In the genomic region with DNA sequence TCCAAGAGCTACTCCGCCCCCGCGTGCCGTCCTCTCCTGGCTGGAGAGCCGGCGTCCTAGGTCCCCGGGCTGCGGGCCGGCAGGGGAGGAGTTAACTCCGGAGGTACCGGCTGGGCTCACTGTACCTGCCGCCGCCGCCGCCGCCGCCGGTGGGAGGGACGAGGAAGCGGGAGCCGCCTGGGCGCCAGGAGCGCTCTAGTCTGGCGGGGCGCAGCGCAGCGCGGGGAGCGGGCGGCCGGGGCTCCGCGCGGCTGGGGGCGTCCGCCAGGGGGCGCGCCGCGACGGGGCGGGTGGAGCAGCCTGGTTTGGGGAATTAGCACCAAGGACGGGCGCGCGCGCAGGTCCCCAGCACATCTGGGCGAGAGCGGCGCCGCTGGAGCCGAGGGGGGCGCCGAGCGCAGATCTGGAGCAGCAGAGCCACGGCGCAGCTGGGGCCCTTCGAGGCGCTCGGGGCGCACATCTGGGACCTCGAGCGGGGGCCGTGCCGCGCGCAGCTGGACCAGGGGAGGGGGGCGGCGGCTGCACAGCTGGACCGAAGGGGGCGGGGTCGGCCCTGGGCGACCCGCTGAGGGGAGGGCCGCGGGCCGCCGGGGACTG, we compare ENCODE assay signal across 1 cellular context.
TF ChIP-seq lines count a peak whose summit lies in the region.

NXPH3 (plus strand) TSS at position 348 of the 597 bp plus-strand sequence. CDS start 349 bp downstream, outside the sequence.

TF ChIP-seq in GM12878, 131 proteins besides CTCF, POLR2A, EP300 and RAD21 (continued from another document and continues in another):
- TF ChIP-seq JUNB (IDR thresholded peaks at IDR 0.05), result no peak
- no peak for TF ChIP-seq SRF (IDR thresholded peaks at IDR 0.05; ENCODE audit: low read depth in 2 of 2, low read length in 2 of 2)
- TF ChIP-seq TBL1XR1 (IDR thresholded peaks at IDR 0.05; ENCODE audit: low read depth, low read length), result no peak
- TF ChIP-seq ZNF687 (IDR thresholded peaks at IDR 0.05), result no peak
- no peak for TF ChIP-seq ESRRA (IDR thresholded peaks at IDR 0.05; ENCODE audit: low read length)
- TF ChIP-seq ZBTB4 (CRISPR knock-in tag; IDR thresholded peaks at IDR 0.05), result no peak
- no peak for TF ChIP-seq ZNF384 (IDR thresholded peaks at IDR 0.05; ENCODE audit: borderline replicate concordance, low read depth, low read length)
- TF ChIP-seq NR2F1 (conservative IDR thresholded peaks at IDR 0.05), result peak; percentile 47; the same call in 1 of the 2 replicates
- TF ChIP-seq RB1 (IDR thresholded peaks at IDR 0.05; ENCODE audit: borderline replicate concordance), result peak; percentile 53; the same call in 1 of the 2 replicates
- no peak for TF ChIP-seq CBX5 (IDR thresholded peaks at IDR 0.05; ENCODE audit: low read depth)
- TF ChIP-seq LARP7 (IDR thresholded peaks at IDR 0.05), result peak; percentile 71; the same call in 1 of the 2 replicates
- TF ChIP-seq MTA3 (IDR thresholded peaks at IDR 0.05; ENCODE audit: borderline replicate concordance, low read length), result no peak
- TF ChIP-seq, protein P1, sequence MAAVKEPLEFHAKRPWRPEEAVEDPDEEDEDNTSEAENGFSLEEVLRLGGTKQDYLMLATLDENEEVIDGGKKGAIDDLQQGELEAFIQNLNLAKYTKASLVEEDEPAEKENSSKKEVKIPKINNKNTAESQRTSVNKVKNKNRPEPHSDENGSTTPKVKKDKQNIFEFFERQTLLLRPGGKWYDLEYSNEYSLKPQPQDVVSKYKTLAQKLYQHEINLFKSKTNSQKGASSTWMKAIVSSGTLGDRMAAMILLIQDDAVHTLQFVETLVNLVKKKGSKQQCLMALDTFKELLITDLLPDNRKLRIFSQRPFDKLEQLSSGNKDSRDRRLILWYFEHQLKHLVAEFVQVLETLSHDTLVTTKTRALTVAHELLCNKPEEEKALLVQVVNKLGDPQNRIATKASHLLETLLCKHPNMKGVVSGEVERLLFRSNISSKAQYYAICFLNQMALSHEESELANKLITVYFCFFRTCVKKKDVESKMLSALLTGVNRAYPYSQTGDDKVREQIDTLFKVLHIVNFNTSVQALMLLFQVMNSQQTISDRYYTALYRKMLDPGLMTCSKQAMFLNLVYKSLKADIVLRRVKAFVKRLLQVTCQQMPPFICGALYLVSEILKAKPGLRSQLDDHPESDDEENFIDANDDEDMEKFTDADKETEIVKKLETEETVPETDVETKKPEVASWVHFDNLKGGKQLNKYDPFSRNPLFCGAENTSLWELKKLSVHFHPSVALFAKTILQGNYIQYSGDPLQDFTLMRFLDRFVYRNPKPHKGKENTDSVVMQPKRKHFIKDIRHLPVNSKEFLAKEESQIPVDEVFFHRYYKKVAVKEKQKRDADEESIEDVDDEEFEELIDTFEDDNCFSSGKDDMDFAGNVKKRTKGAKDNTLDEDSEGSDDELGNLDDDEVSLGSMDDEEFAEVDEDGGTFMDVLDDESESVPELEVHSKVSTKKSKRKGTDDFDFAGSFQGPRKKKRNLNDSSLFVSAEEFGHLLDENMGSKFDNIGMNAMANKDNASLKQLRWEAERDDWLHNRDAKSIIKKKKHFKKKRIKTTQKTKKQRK (IDR thresholded peaks at IDR 0.05; ENCODE audit: low read depth, low read length), result no peak
- TF ChIP-seq SREBF1 (IDR thresholded peaks at IDR 0.05; ENCODE audit: low read length), result no peak
- TF ChIP-seq TAF1 (IDR thresholded peaks at IDR 0.05; ENCODE audit: borderline replicate concordance, low read depth, low read length), result no peak
- TF ChIP-seq, protein P2, sequence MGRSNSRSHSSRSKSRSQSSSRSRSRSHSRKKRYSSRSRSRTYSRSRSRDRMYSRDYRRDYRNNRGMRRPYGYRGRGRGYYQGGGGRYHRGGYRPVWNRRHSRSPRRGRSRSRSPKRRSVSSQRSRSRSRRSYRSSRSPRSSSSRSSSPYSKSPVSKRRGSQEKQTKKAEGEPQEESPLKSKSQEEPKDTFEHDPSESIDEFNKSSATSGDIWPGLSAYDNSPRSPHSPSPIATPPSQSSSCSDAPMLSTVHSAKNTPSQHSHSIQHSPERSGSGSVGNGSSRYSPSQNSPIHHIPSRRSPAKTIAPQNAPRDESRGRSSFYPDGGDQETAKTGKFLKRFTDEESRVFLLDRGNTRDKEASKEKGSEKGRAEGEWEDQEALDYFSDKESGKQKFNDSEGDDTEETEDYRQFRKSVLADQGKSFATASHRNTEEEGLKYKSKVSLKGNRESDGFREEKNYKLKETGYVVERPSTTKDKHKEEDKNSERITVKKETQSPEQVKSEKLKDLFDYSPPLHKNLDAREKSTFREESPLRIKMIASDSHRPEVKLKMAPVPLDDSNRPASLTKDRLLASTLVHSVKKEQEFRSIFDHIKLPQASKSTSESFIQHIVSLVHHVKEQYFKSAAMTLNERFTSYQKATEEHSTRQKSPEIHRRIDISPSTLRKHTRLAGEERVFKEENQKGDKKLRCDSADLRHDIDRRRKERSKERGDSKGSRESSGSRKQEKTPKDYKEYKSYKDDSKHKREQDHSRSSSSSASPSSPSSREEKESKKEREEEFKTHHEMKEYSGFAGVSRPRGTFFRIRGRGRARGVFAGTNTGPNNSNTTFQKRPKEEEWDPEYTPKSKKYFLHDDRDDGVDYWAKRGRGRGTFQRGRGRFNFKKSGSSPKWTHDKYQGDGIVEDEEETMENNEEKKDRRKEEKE (IDR thresholded peaks at IDR 0.05), result no peak
- no peak for TF ChIP-seq CREB1 (IDR thresholded peaks at IDR 0.05; ENCODE audit: low read depth)
- no peak for TF ChIP-seq HCFC1 (IDR thresholded peaks at IDR 0.05; ENCODE audit: low read length)
- TF ChIP-seq IRF3 (IDR thresholded peaks at IDR 0.05), result no peak
- TF ChIP-seq MYB (IDR thresholded peaks at IDR 0.05; ENCODE audit: borderline replicate concordance, low read depth, low read length), result no peak
- TF ChIP-seq IKZF2 (IDR thresholded peaks at IDR 0.05), result no peak
- TF ChIP-seq HSF1 (IDR thresholded peaks at IDR 0.05; ENCODE audit: low read depth, low read length), result no peak
- TF ChIP-seq CHD1 (IDR thresholded peaks at IDR 0.05; ENCODE audit: low read depth, low read length), result no peak
- TF ChIP-seq NFIC (IDR thresholded peaks at IDR 0.05; ENCODE audit: low read depth, low read length), result no peak
- TF ChIP-seq ZNF24 (IDR thresholded peaks at IDR 0.05), result no peak
- 0 out of 2 replicates have a peak, but pooled peaks have one; percentile 38 for TF ChIP-seq NKRF (conservative IDR thresholded peaks at IDR 0.05)
- no peak for TF ChIP-seq MEF2A (IDR thresholded peaks at IDR 0.05; ENCODE audit: insufficient read depth, low read depth, low read length)
- TF ChIP-seq, protein P3, sequence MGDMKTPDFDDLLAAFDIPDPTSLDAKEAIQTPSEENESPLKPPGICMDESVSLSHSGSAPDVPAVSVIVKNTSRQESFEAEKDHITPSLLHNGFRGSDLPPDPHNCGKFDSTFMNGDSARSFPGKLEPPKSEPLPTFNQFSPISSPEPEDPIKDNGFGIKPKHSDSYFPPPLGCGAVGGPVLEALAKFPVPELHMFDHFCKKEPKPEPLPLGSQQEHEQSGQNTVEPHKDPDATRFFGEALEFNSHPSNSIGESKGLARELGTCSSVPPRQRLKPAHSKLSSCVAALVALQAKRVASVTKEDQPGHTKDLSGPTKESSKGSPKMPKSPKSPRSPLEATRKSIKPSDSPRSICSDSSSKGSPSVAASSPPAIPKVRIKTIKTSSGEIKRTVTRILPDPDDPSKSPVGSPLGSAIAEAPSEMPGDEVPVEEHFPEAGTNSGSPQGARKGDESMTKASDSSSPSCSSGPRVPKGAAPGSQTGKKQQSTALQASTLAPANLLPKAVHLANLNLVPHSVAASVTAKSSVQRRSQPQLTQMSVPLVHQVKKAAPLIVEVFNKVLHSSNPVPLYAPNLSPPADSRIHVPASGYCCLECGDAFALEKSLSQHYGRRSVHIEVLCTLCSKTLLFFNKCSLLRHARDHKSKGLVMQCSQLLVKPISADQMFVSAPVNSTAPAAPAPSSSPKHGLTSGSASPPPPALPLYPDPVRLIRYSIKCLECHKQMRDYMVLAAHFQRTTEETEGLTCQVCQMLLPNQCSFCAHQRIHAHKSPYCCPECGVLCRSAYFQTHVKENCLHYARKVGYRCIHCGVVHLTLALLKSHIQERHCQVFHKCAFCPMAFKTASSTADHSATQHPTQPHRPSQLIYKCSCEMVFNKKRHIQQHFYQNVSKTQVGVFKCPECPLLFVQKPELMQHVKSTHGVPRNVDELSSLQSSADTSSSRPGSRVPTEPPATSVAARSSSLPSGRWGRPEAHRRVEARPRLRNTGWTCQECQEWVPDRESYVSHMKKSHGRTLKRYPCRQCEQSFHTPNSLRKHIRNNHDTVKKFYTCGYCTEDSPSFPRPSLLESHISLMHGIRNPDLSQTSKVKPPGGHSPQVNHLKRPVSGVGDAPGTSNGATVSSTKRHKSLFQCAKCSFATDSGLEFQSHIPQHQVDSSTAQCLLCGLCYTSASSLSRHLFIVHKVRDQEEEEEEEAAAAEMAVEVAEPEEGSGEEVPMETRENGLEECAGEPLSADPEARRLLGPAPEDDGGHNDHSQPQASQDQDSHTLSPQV (IDR thresholded peaks at IDR 0.05), result no peak
- no peak for TF ChIP-seq ZNF207 (IDR thresholded peaks at IDR 0.05; ENCODE audit: borderline replicate concordance)
- TF ChIP-seq TCF7 (IDR thresholded peaks at IDR 0.05; ENCODE audit: borderline replicate concordance), result no peak
